ENCODE assay signal across 24 cellular contexts in genomic region chr12:101064721-101065120, GRCh38.
"Had no signal": no experiment of that assay in that cellular context is flagged by ENCODE, and none has a peak within 500 bp of the region (broad histone marks: within the 10 kb centered on the region; RNA-seq: fewer than 3 reads in every experiment).

No MANE protein-coding gene starts in this region.

- H3K36me3 Mint-ChIP-seq: activated naive CD8-positive, alpha-beta T cell treated with anti-CD3 and anti-CD28 coated beads, Interleukin-2, amount 10 ng/mL, durations not matched to agents 7 days and 5 days had no signal

- ATAC-seq: activated CD8-positive, alpha-beta T cell treated with anti-CD3 and anti-CD28 coated beads, Interleukin-2, amount 10 ng/mL, durations not matched to agents 7 days and 5 days; T-helper 17 cell; WTC11 had no signal

- H3K4me1 Mint-ChIP-seq: activated naive CD8-positive, alpha-beta T cell treated with anti-CD3 and anti-CD28 coated beads, Interleukin-2, amount 10 ng/mL, durations not matched to agents 7 days and 5 days; T-helper 17 cell; WTC11 had no signal

- H3K27ac Mint-ChIP-seq: activated CD8-positive, alpha-beta T cell treated with anti-CD3 and anti-CD28 coated beads, Interleukin-2, amount 10 ng/mL, durations not matched to agents 7 days and 5 days; activated naive CD8-positive, alpha-beta T cell treated with anti-CD3 and anti-CD28 coated beads, Interleukin-2, amount 10 ng/mL, durations not matched to agents 7 days and 5 days; T-helper 17 cell; WTC11 had no signal

- H3K27ac ChIP-seq: adrenal gland, Peyer's patch had no signal

- H3K27me3 Mint-ChIP-seq: activated naive CD8-positive, alpha-beta T cell treated with anti-CD3 and anti-CD28 coated beads, Interleukin-2, amount 10 ng/mL, durations not matched to agents 7 days and 5 days; T-helper 17 cell had no signal

- H3K4me3 Mint-ChIP-seq: activated CD8-positive, alpha-beta T cell treated with anti-CD3 and anti-CD28 coated beads, Interleukin-2, amount 10 ng/mL, durations not matched to agents 7 days and 5 days; activated naive CD8-positive, alpha-beta T cell treated with anti-CD3 and anti-CD28 coated beads, Interleukin-2, amount 10 ng/mL, durations not matched to agents 7 days and 5 days; T-helper 17 cell; WTC11 had no signal

- DNase-seq: activated CD4-positive, alpha-beta T cell treated with anti-CD3 and anti-CD28 coated beads for 48 hours; activated CD4-positive, alpha-beta T cell treated with anti-CD3 and anti-CD28 coated beads, Interleukin-2, amount 50 U/mL, for 4 hours; activated CD4-positive, CD25-positive, alpha-beta regulatory T cell treated with anti-CD3 and anti-CD28 coated beads, Interleukin-2, amount 50 U/mL, for 72 hours; activated CD8-positive, alpha-beta memory T cell treated with anti-CD3 and anti-CD28 coated beads, Interleukin-2, amount 50 U/mL, for 48 hours; activated CD8-positive, alpha-beta T cell treated with anti-CD3 and anti-CD28 coated beads, Interleukin-2, amount 10 ng/mL, durations not matched to agents 7 days and 5 days; activated naive CD4-positive, alpha-beta T cell treated with anti-CD3 and anti-CD28 coated beads, Interleukin-2, amount 50 U/mL, for 16 hours; activated naive CD8-positive, alpha-beta T cell treated with anti-CD3 and anti-CD28 coated beads, Interleukin-2, amount 10 ng/mL, durations not matched to agents 7 days and 5 days; activated T-cell treated with anti-CD3 and anti-CD28 coated beads, Interleukin-2, amount 50 U/mL, for 1 hour; adrenal gland; anterior cingulate cortex; central memory CD4-positive, alpha-beta T cell; KG1; NCI-H1092; NCI-H1417; NCI-H1930; NCI-H510A treated with DMSO at 0.1 percent for 48 hours; NCI-H69; NK-92 treated with Interleukin-12 subunit alpha and Interleukin-12 subunit beta, amount 100 ng/mL, for 24 hours; OCI-M1; Peyer's patch; SHP77 treated with DMSO at 0.1 percent for 48 hours; T-helper 17 cell; T-helper 9 cell had no signal
